27 cellular contexts compared by ENCODE assay signal in the genomic region with DNA sequence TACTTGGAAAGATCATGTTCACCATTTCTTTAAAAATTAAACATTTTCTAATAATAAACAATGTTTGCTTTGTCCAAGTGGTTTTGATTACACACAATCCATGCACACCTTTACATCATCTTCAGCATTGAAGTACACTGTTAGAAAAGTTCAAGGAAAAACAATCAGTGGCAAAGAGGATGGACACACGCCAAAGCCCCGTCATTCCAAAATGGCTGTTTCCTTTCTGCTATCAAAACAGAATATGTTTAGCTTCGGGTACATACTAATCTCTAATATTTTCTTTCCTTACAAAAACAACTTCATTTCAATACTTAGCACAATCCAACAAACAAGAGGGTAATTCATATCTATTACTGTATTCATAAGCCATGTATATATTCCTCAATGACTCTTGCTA.
"Had no signal": no experiment of that assay in that cellular context is flagged by ENCODE, and none has a peak within 500 bp of the region (broad histone marks: within the 10 kb centered on the region; RNA-seq: fewer than 3 reads in every experiment).

No MANE protein-coding gene starts in this region.

- H3K4me1 ChIP-seq: uterus had no signal

- H3K4me3 ChIP-seq: colonic mucosa, dorsolateral prefrontal cortex, gastroesophageal sphincter, lung, pancreas, psoas muscle, right atrium auricular region, spleen, uterus had no signal

- H3K27ac Mint-ChIP-seq: activated CD4-positive, alpha-beta memory T cell treated with anti-CD3 and anti-CD28 coated beads, Interleukin-2, amount 10 ng/mL, durations not matched to agents 7 days and 5 days; activated CD4-positive, alpha-beta T cell treated with anti-CD3 and anti-CD28 coated beads, Interleukin-2, amount 10 ng/mL, durations not matched to agents 24 days and 14 days; activated T-cell treated with anti-CD3 and anti-CD28 coated beads, Interleukin-2, amount 50 U/mL, for 24 hours; activated T-helper 17 cell treated with anti-CD3 and anti-CD28 coated beads, Interleukin-2, amount 50 U/mL, for 72 hours; immature natural killer cell; nephron progenitor cell had no signal

- H3K36me3 ChIP-seq: colonic mucosa, gastroesophageal sphincter, neutrophil, pancreas, right atrium auricular region, spleen, uterus had no signal

- H3K36me3 Mint-ChIP-seq: immature natural killer cell had no signal

- H3K27ac ChIP-seq: colonic mucosa, gastroesophageal sphincter, neutrophil, pancreas, psoas muscle, right atrium auricular region, uterus had no signal

- H3K9me3 ChIP-seq: colonic mucosa, gastroesophageal sphincter, neutrophil, pancreas, psoas muscle, right atrium auricular region, spleen, uterus had no signal

- ATAC-seq: activated T-helper 17 cell treated with anti-CD3 and anti-CD28 coated beads, Interleukin-2, amount 50 U/mL, for 72 hours; gastroesophageal sphincter; left lobe of liver; psoas muscle had no signal

- H3K27me3 Mint-ChIP-seq: activated CD4-positive, alpha-beta memory T cell treated with anti-CD3 and anti-CD28 coated beads, Interleukin-2, amount 10 ng/mL, durations not matched to agents 7 days and 5 days; activated CD4-positive, alpha-beta T cell treated with anti-CD3 and anti-CD28 coated beads, Interleukin-2, amount 10 ng/mL, durations not matched to agents 24 days and 14 days; activated T-cell treated with anti-CD3 and anti-CD28 coated beads, Interleukin-2, amount 50 U/mL, for 24 hours; activated T-helper 17 cell treated with anti-CD3 and anti-CD28 coated beads, Interleukin-2, amount 50 U/mL, for 72 hours had no signal

- H3K9me3 Mint-ChIP-seq: activated CD4-positive, alpha-beta memory T cell treated with anti-CD3 and anti-CD28 coated beads, Interleukin-2, amount 10 ng/mL, durations not matched to agents 7 days and 5 days; activated CD4-positive, alpha-beta T cell treated with anti-CD3 and anti-CD28 coated beads, Interleukin-2, amount 10 ng/mL, durations not matched to agents 24 days and 14 days; activated T-cell treated with anti-CD3 and anti-CD28 coated beads, Interleukin-2, amount 50 U/mL, for 24 hours; activated T-helper 17 cell treated with anti-CD3 and anti-CD28 coated beads, Interleukin-2, amount 50 U/mL, for 72 hours; immature natural killer cell; nephron progenitor cell had no signal

- DNase-seq: activated CD4-positive, alpha-beta memory T cell treated with anti-CD3 and anti-CD28 coated beads, Interleukin-2, amount 10 ng/mL, durations not matched to agents 7 days and 5 days; activated CD4-positive, alpha-beta T cell treated with anti-CD3 and anti-CD28 coated beads, Interleukin-2, amount 10 ng/mL, durations not matched to agents 24 days and 14 days; activated CD4-positive, CD25-positive, alpha-beta regulatory T cell treated with anti-CD3 and anti-CD28 coated beads, Interleukin-2, amount 50 U/mL, for 72 hours; activated CD8-positive, alpha-beta memory T cell treated with anti-CD3 and anti-CD28 coated beads, Interleukin-2, amount 50 U/mL, for 48 hours; activated gamma-delta T cell treated with Interleukin-2 at 50 U/mL for 16 hours; activated naive CD4-positive, alpha-beta T cell treated with anti-CD3 and anti-CD28 coated beads, Interleukin-2, amount 50 U/mL, for 16 hours; activated T-cell treated with anti-CD3 and anti-CD28 coated beads, Interleukin-2, amount 50 U/mL, for 24 hours; amygdala; colonic mucosa; dorsolateral prefrontal cortex; effector memory CD4-positive, alpha-beta T cell; erythroblast; hypothalamus; immature natural killer cell; nephron progenitor cell; psoas muscle; spleen; stimulated activated naive CD4-positive, alpha-beta T cell treated with Interleukin-2 at 50 U/mL for 16 hours; trophoblast cell; uterus had no signal

- H3K27me3 ChIP-seq: colonic mucosa, dorsolateral prefrontal cortex, gastroesophageal sphincter, neutrophil, pancreas, right atrium auricular region, spleen, uterus had no signal

- H3K4me3 Mint-ChIP-seq: activated CD4-positive, alpha-beta memory T cell treated with anti-CD3 and anti-CD28 coated beads, Interleukin-2, amount 10 ng/mL, durations not matched to agents 7 days and 5 days; activated CD4-positive, alpha-beta T cell treated with anti-CD3 and anti-CD28 coated beads, Interleukin-2, amount 10 ng/mL, durations not matched to agents 24 days and 14 days; activated T-cell treated with anti-CD3 and anti-CD28 coated beads, Interleukin-2, amount 50 U/mL, for 24 hours; activated T-helper 17 cell treated with anti-CD3 and anti-CD28 coated beads, Interleukin-2, amount 50 U/mL, for 72 hours; immature natural killer cell; nephron progenitor cell had no signal
